Comparison of ENCODE assay signal across 1 cellular context in the genomic region with DNA sequence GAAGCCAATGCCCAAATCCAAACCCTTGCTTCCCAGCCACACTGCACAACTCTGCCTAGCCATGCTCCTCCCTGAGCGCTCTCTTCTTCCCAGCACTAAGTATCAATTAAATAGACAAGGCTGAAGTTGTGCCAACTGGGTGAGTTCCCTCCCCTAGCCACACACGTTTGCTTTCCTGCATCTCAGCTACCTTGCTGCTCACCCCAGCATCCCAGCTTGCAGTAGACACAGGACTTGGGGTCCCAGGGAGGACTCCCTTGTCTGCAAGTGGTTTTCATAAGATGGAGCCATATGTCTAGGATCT.
TF ChIP-seq lines count a peak whose summit lies in the region.

No MANE protein-coding gene starts in this region.

TF ChIP-seq in A549, 52 proteins besides CTCF, POLR2A, EP300 and RAD21 (continued from another document):
- TF ChIP-seq, protein P1, sequence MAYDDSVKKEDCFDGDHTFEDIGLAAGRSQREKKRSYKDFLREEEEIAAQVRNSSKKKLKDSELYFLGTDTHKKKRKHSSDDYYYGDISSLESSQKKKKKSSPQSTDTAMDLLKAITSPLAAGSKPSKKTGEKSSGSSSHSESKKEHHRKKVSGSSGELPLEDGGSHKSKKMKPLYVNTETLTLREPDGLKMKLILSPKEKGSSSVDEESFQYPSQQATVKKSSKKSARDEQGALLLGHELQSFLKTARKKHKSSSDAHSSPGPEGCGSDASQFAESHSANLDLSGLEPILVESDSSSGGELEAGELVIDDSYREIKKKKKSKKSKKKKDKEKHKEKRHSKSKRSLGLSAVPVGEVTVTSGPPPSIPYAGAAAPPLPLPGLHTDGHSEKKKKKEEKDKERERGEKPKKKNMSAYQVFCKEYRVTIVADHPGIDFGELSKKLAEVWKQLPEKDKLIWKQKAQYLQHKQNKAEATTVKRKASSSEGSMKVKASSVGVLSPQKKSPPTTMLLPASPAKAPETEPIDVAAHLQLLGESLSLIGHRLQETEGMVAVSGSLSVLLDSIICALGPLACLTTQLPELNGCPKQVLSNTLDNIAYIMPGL (CRISPR knock-in tag; IDR thresholded peaks at IDR 0.05; ENCODE audit: borderline replicate concordance), result no peak
- TF ChIP-seq MAZ (IDR thresholded peaks at IDR 0.05; ENCODE audit: borderline replicate concordance, low read depth, low read length) (no peak), ZC3H11A (IDR thresholded peaks at IDR 0.05) (no peak), ZFP36 (IDR thresholded peaks at IDR 0.05; ENCODE audit: borderline replicate concordance, partially characterized antibody) (no peak), RFX5 (IDR thresholded peaks at IDR 0.05) (no peak), KDM5A (IDR thresholded peaks at IDR 0.05) (no peak)
TF ChIP-seq in A549: peak in this region for 0.
